23 cellular contexts compared by ENCODE assay signal in the genomic region with DNA sequence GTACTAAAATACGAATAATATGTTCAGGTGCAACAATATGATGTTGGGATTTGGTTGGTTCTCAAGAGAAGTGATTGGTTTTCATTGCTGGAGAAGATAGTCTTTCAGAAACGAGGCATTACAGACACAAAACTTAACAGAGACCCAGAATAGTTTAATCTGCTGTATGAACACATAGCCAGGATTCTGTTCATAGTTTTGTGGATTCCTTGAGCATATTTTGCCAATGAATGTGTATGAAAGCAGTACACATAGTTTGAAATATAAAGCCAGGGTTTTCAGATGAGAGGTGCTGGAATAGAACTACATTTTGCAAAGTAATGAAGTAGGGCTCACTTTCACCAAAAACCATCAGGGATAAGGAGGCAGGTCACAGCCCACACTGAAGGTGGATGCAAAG.
"Had no signal": no experiment of that assay in that cellular context is flagged by ENCODE, and none has a peak within 500 bp of the region (broad histone marks: within the 10 kb centered on the region; RNA-seq: fewer than 3 reads in every experiment).

No MANE protein-coding gene starts in this region.

- H3K27me3 Mint-ChIP-seq: naive B cell had no signal

- H3K4me3 Mint-ChIP-seq: activated CD8-positive, alpha-beta T cell treated with anti-CD3 and anti-CD28 coated beads for 36 hours; activated naive CD4-positive, alpha-beta T cell treated with anti-CD3 and anti-CD28 coated beads for 36 hours; activated T-cell treated with anti-CD3 and anti-CD28 coated beads, Interleukin-2, amount 50 U/mL, for 24 hours; naive B cell; neural crest cell; stimulated activated naive CD8-positive, alpha-beta T cell treated with anti-CD3 and anti-CD28 coated beads, Interleukin-15, Interleukin-2, amounts not matched to agents 100 ng/mL and 50 ng/mL, for 24 hours had no signal

- DNase-seq: activated CD4-positive, alpha-beta T cell treated with anti-CD3 and anti-CD28 coated beads for 48 hours; activated CD4-positive, CD25-positive, alpha-beta regulatory T cell; activated CD8-positive, alpha-beta T cell treated with anti-CD3 and anti-CD28 coated beads for 36 hours; activated naive CD4-positive, alpha-beta T cell treated with anti-CD3 and anti-CD28 coated beads for 36 hours; activated T-cell treated with anti-CD3 and anti-CD28 coated beads, Interleukin-2, amount 50 U/mL, for 24 hours; aorta; cerebellar nuclear complex; gastrocnemius medialis; head of caudate nucleus; kidney; naive B cell; right cardiac atrium; stimulated activated CD4-positive, alpha-beta T cell treated with anti-CD3 and anti-CD28 coated beads, Interleukin-15, amount 100 ng/mL, for 24 hours; stimulated activated CD4-positive, alpha-beta T cell treated with anti-CD3 and anti-CD28 coated beads, Interleukin-2, amount 100 ng/mL, for 48 hours; T1000 had no signal

- H3K9me3 Mint-ChIP-seq: neural crest cell; stimulated activated naive CD8-positive, alpha-beta T cell treated with anti-CD3 and anti-CD28 coated beads, Interleukin-15, Interleukin-2, amounts not matched to agents 100 ng/mL and 50 ng/mL, for 24 hours had no signal

- H3K36me3 Mint-ChIP-seq: naive B cell had no signal

- H3K36me3 ChIP-seq: breast epithelium, gastrocnemius medialis, suprapubic skin, vagina had no signal

- H3K4me1 ChIP-seq: breast epithelium had no signal

- H3K27ac ChIP-seq: breast epithelium, epithelial cell of prostate, gastrocnemius medialis, skin epidermis, suprapubic skin, vagina had no signal

- H3K27ac Mint-ChIP-seq: activated CD8-positive, alpha-beta T cell treated with anti-CD3 and anti-CD28 coated beads for 36 hours; activated naive CD4-positive, alpha-beta T cell treated with anti-CD3 and anti-CD28 coated beads for 36 hours; activated T-cell treated with anti-CD3 and anti-CD28 coated beads, Interleukin-2, amount 50 U/mL, for 24 hours; activated T-helper 2 cell treated with anti-CD3 and anti-CD28 coated beads, Interferon-gamma antibody, Interleukin-2, Interleukin-4, amounts not matched to agents 10 μg/mL and 5 μg/mL and 100 μg/mL, durations not matched to agents 14 hours and 24 hours and 36 hours; naive B cell; stimulated activated naive CD8-positive, alpha-beta T cell treated with anti-CD3 and anti-CD28 coated beads, Interleukin-15, Interleukin-2, amounts not matched to agents 100 ng/mL and 50 ng/mL, for 24 hours had no signal

- H3K4me3 ChIP-seq: breast epithelium, gastrocnemius medialis, skin epidermis, suprapubic skin, vagina had no signal

- H3K9me3 ChIP-seq: breast epithelium, gastrocnemius medialis, suprapubic skin, vagina had no signal

- H3K27me3 ChIP-seq: breast epithelium, suprapubic skin, vagina had no signal
